Comparison of ENCODE assay signal across 8 cellular contexts in the genomic region with DNA sequence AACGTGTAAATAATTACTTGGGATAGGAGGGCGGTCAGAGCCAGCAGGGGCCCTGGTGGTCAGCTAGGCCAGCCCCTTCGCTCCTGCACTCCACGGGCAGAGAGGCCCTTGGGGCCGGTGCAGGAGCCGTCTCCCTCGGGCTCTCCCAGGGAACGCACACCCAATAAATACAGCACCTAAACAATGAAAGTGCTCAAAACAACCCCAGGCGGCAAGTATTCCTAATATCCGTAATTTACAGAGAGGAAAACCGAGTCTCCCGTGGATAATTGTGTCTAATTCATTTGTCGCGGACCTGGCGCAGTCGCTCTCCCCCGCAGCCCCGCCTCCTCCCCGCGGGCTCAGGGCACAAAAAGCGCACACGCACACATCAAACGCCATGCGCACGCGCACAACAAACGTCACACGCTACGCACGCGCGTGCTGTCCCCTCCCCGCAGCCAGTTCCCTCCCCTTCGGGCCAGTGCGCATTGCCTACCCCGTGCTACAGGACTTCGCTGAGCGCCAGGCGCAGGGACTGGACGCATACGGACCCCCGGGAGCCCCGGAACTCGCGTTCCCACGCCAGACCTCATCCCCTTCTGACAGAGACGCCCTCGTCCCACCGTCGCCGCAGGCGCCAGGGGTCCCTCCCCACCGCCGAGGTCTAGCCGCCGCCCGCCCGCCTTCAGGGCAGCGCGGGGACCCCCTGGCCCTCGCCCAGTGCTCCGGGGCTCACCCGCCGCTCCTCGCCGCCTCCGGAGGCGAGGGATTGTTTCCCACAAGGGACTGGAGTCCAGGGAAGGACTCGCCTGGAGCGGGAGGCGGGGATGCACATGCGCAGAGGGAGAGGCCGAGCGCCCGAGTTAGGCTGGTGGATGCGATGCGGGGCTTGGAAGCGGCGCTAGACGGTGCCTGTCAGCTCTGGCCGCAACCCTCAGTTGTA. TPM values are rescaled to one million over a fixed set of nuclear protein-coding genes. Genes with fewer than 3 reads are reported as not detected.
A peak's percentile ranks its signal among the peaks of the same experiment; 100 is the strongest.
DNase-seq lines count a peak whose midpoint lies in the region; ATAC-seq and TF ChIP-seq lines count a peak whose summit lies in the region.

A gene (minus strand): TSS at position 324 of the 925 bp plus-strand sequence. CDS start 1,300 bp downstream, outside the sequence.

- H3K4me3 Mint-ChIP-seq in activated T-cell treated with anti-CD3 and anti-CD28 coated beads, Interleukin-2, amount 50 U/mL, for 72 hours: peak within 1 kb of the TSS; percentile 93 to 94
- peak within 1 kb of the TSS; percentile 89 to 98 (median 94) for H3K4me3 Mint-ChIP-seq in naive thymus-derived CD4-positive, alpha-beta T cell

- peak within 1 kb of the TSS; percentile 85 for H3K27ac Mint-ChIP-seq in activated T-cell treated with anti-CD3 and anti-CD28 coated beads, Interleukin-2, amount 50 U/mL, for 72 hours
- peak within 1 kb of the TSS; percentile 86 to 99 (median 98) for H3K27ac Mint-ChIP-seq in naive thymus-derived CD4-positive, alpha-beta T cell

- intact Hi-C loops in esophagus muscularis mucosa (cut with DNase I): loop anchor here (1.0 to 10.0 kb wide), 2 partner anchors 119 to 237 kb away; a partner anchor contains a TSS
- intact Hi-C loops in naive thymus-derived CD4-positive, alpha-beta T cell (cut with micrococcal nuclease): loop anchor here (1.0 to 5.0 kb wide), 5 partner anchors 119 to 545 kb away; a partner anchor contains a TSS

- WGBS in esophagus muscularis mucosa: under 1% methylated on average over 26 of the region's 81 CpGs

- peaks cover 0 to 10% (median 0%) of the 10 kb centered on the region in 4 donors for H3K36me3 ChIP-seq in esophagus muscularis mucosa
- H3K36me3 ChIP-seq in naive thymus-derived CD4-positive, alpha-beta T cell (ENCODE audit: control insufficient read depth in 2 of 3, insufficient read depth in 3 of 3, low read length in 3 of 3): no peaks in the 10 kb centered on the region

- ATAC-seq in GM21737 (IDR thresholded peaks at IDR 0.05; ENCODE audit: unreplicated experiment): peak; percentile 96
- peak; percentile 96 to 97 for ATAC-seq in activated T-cell treated with anti-CD3 and anti-CD28 coated beads, Interleukin-2, amount 50 U/mL, for 72 hours (replicated peaks in 1 of 2)
- ATAC-seq in naive thymus-derived CD4-positive, alpha-beta T cell: peak; percentile 98

- no peaks in the 10 kb centered on the region for H3K27me3 ChIP-seq in esophagus muscularis mucosa
- no peaks in the 10 kb centered on the region for H3K27me3 ChIP-seq in naive thymus-derived CD4-positive, alpha-beta T cell (ENCODE audit: control insufficient read depth in 2 of 2, insufficient read depth in 2 of 2, low read length in 2 of 2)

- H3K36me3 Mint-ChIP-seq in activated T-cell treated with anti-CD3 and anti-CD28 coated beads, Interleukin-2, amount 50 U/mL, for 72 hours (ENCODE audit: insufficient read depth in 2 of 2): peaks cover 5 to 13% of the 10 kb centered on the region in 2 donors
- H3K36me3 Mint-ChIP-seq in naive thymus-derived CD4-positive, alpha-beta T cell: peaks cover 3 to 20% (median 20%) of the 10 kb centered on the region in 5 donors

- no peaks in the 10 kb centered on the region for H3K27me3 Mint-ChIP-seq in activated T-cell treated with anti-CD3 and anti-CD28 coated beads, Interleukin-2, amount 50 U/mL, for 72 hours (ENCODE audit: low read depth)
- H3K27me3 Mint-ChIP-seq in naive thymus-derived CD4-positive, alpha-beta T cell: peaks cover 0 to 2% (median 0%) of the 10 kb centered on the region in 5 donors

- TF ChIP-seq EP300 in esophagus muscularis mucosa (IDR thresholded peaks at IDR 0.05): peak; percentile 87

- peaks cover 36% of the 10 kb centered on the region for H3K4me1 Mint-ChIP-seq in activated T-cell treated with anti-CD3 and anti-CD28 coated beads, Interleukin-2, amount 50 U/mL, for 72 hours (ENCODE audit: low read depth)
- peaks cover 30 to 53% (median 45%) of the 10 kb centered on the region in 7 donors for H3K4me1 Mint-ChIP-seq in naive thymus-derived CD4-positive, alpha-beta T cell

- H3K9me3 ChIP-seq in esophagus muscularis mucosa: no peaks in the 10 kb centered on the region
- H3K9me3 ChIP-seq in naive thymus-derived CD4-positive, alpha-beta T cell (ENCODE audit: control insufficient read depth in 2 of 3, low read length in 3 of 3): no peaks in the 10 kb centered on the region

- TF ChIP-seq POLR2A in esophagus muscularis mucosa (IDR thresholded peaks at IDR 0.05; ENCODE audit: low read depth): peak; percentile 90

- H3K4me1 ChIP-seq in esophagus muscularis mucosa: peaks cover 27 to 59% (median 54%) of the 10 kb centered on the region in 4 donors
- peaks cover 9 to 23% of the 10 kb centered on the region in 2 donors for H3K4me1 ChIP-seq in naive thymus-derived CD4-positive, alpha-beta T cell (ENCODE audit: control insufficient read depth in 2 of 2, insufficient read depth in 2 of 2, low read length in 2 of 2)

- peak in 1 of 3 experiments; percentile 2 for TF ChIP-seq CTCF in esophagus muscularis mucosa (IDR thresholded peaks at IDR 0.05)

- peak; percentile 50 for DNase-seq in DMS79 (lab: John Stamatoyannopoulos, UW)
- peak; percentile 88 for DNase-seq in KG1 (lab: John Stamatoyannopoulos, UW)
- peak; percentile 94 for DNase-seq in activated T-cell treated with anti-CD3 and anti-CD28 coated beads, Interleukin-2, amount 50 U/mL, for 72 hours
- DNase-seq in esophagus muscularis mucosa (ENCODE audit: extremely low spot score): peak; percentile 98
- DNase-seq in naive thymus-derived CD4-positive, alpha-beta T cell: peak; percentile 91 to 95 (median 94)
- DNase-seq in stimulated activated naive CD4-positive, alpha-beta T cell treated with Interleukin-2 at 50 U/mL for 16 hours (lab: John Stamatoyannopoulos, UW): peak; percentile 92

- POLR2A ChIA-PET in naive thymus-derived CD4-positive, alpha-beta T cell (lab: Charles Lee): interaction anchor here (0.8 to 2.5 kb wide), 4 partner anchors 118 to 153 kb away, joined by 4 to 12 read pairs (median 4); a partner anchor contains a TSS

- CTCF ChIA-PET in naive thymus-derived CD4-positive, alpha-beta T cell (lab: Charles Lee): no interaction called here

- H3K4me3 ChIP-seq in esophagus muscularis mucosa: peak within 1 kb of the TSS; percentile 90 to 99 (median 95)
- H3K4me3 ChIP-seq in naive thymus-derived CD4-positive, alpha-beta T cell (ENCODE audit: low read length): peak within 1 kb of the TSS; percentile 93

- H3K27ac ChIP-seq in esophagus muscularis mucosa (replicated peaks in 1 of 4): peak within 1 kb of the TSS; percentile 100
- H3K27ac ChIP-seq in naive thymus-derived CD4-positive, alpha-beta T cell (ENCODE audit: low read depth, low read length): peak within 1 kb of the TSS; percentile 96

- H3K9me3 Mint-ChIP-seq in activated T-cell treated with anti-CD3 and anti-CD28 coated beads, Interleukin-2, amount 50 U/mL, for 72 hours: no peaks in the 10 kb centered on the region
- peaks cover 0 to 4% (median 0%) of the 10 kb centered on the region in 11 donors for H3K9me3 Mint-ChIP-seq in naive thymus-derived CD4-positive, alpha-beta T cell

TF ChIP-seq in PFSK-1, 5 proteins besides CTCF, POLR2A, EP300 and RAD21:
- TF ChIP-seq TAF1 (IDR thresholded peaks at IDR 0.05; ENCODE audit: borderline replicate concordance, insufficient read depth, low read length): peak; percentile 91; the same call in 1 of the 2 replicates
- TF ChIP-seq, protein P1, sequence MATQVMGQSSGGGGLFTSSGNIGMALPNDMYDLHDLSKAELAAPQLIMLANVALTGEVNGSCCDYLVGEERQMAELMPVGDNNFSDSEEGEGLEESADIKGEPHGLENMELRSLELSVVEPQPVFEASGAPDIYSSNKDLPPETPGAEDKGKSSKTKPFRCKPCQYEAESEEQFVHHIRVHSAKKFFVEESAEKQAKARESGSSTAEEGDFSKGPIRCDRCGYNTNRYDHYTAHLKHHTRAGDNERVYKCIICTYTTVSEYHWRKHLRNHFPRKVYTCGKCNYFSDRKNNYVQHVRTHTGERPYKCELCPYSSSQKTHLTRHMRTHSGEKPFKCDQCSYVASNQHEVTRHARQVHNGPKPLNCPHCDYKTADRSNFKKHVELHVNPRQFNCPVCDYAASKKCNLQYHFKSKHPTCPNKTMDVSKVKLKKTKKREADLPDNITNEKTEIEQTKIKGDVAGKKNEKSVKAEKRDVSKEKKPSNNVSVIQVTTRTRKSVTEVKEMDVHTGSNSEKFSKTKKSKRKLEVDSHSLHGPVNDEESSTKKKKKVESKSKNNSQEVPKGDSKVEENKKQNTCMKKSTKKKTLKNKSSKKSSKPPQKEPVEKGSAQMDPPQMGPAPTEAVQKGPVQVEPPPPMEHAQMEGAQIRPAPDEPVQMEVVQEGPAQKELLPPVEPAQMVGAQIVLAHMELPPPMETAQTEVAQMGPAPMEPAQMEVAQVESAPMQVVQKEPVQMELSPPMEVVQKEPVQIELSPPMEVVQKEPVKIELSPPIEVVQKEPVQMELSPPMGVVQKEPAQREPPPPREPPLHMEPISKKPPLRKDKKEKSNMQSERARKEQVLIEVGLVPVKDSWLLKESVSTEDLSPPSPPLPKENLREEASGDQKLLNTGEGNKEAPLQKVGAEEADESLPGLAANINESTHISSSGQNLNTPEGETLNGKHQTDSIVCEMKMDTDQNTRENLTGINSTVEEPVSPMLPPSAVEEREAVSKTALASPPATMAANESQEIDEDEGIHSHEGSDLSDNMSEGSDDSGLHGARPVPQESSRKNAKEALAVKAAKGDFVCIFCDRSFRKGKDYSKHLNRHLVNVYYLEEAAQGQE (IDR thresholded peaks at IDR 0.05; ENCODE audit: insufficient read depth in 1 of 2, low read depth in 2 of 2, low read length in 2 of 2): 0 out of 4 replicates have a peak, but pooled peaks of 1 of the 2 experiments have one; percentile 17
- TF ChIP-seq FOXP2 (optimal IDR thresholded peaks at IDR 0.05; ENCODE audit: borderline replicate concordance, extremely low read depth, extremely low read length, insufficient read depth): peak; percentile 93
- TF ChIP-seq SIN3A (IDR thresholded peaks at IDR 0.05; ENCODE audit: borderline replicate concordance, insufficient read depth, low read length): peak; percentile 44; the same call in 1 of the 2 replicates
- peak; percentile 92 for TF ChIP-seq POLR2AphosphoS5 (IDR thresholded peaks at IDR 0.05; ENCODE audit: low read depth, low read length)
TF ChIP-seq in PFSK-1: peak in this region for 5.

RNA-seq across cellular contexts. Expression of the gene that starts here (rescaled TPM):
- 3.4 TPM for polyA plus RNA-seq in PFSK-1 (2012; ENCODE audit: insufficient read length, low read depth)
- total RNA-seq in activated T-cell treated with anti-CD3 and anti-CD28 coated beads, Interleukin-2, amount 50 U/mL, for 72 hours: 1 to 10 TPM; 9.8 to 9.9 TPM
- 10 to 100 TPM; 12.9 to 23.7 (median 17.6) TPM for total RNA-seq in esophagus muscularis mucosa
- total RNA-seq in naive thymus-derived CD4-positive, alpha-beta T cell: 10 to 100 TPM in 3 of 5 experiments, 1 to 10 TPM in 2; 5.4 to 26.9 (median 11.0) TPM
- 1 to 10 TPM; 4.3 to 6.8 TPM for polyA plus RNA-seq in naive thymus-derived CD4-positive, alpha-beta T cell

Comparison
In these comparisons a context has a peak if more than half of its experiments do, and no peak if none do; other contexts are left out.
1. Peak in every context shown above with its lines: DNase-seq, ATAC-seq, H3K4me3 ChIP-seq and H3K27ac ChIP-seq.